ENCODE assay signal across 18 cellular contexts in genomic region chr1:206656936-206657335, GRCh38. TPM values are rescaled to one million over a fixed set of nuclear protein-coding genes. Genes with fewer than 3 reads are reported as not detected.
DNase-seq lines count a peak whose midpoint lies in the region; TF ChIP-seq lines count a peak whose summit lies in the region.
"Had no signal": no experiment of that assay in that cellular context is flagged by ENCODE, and none has a peak within 500 bp of the region (broad histone marks: within the 10 kb centered on the region; RNA-seq: fewer than 3 reads in every experiment).

No MANE protein-coding gene starts in this region.

- peaks cover 4% of the 10 kb centered on the region; the same call in 1 of the 2 replicates for H3F3A ChIP-seq in Loucy (ENCODE audit: low read depth)

- no peaks in the 10 kb centered on the region for H3K9me3 Mint-ChIP-seq in activated naive CD4-positive, alpha-beta T cell treated with anti-CD3 and anti-CD28 coated beads, Interleukin-2, amount 50 U/mL, for 24 hours
- no peaks in the 10 kb centered on the region for H3K9me3 Mint-ChIP-seq in activated naive CD4-positive, alpha-beta T cell treated with anti-CD3 and anti-CD28 coated beads for 36 hours
- H3K9me3 Mint-ChIP-seq: HFFc6 had no signal

- H3K9ac ChIP-seq in BLaER1 (peak overlapping the region; percentile 90), Loucy (ENCODE audit: low read depth, low read length, poor library complexity, severe bottlenecking) (peak overlapping the region; percentile 63), iPS-15b (ENCODE audit: low read depth, low read length) (no peak overlapping the region)

- H3K9me3 ChIP-seq in BLaER1 (no peaks in the 10 kb centered on the region), Loucy (ENCODE audit: insufficient read depth, low read depth, low read length) (no peaks in the 10 kb centered on the region), iPS-15b (ENCODE audit: control insufficient read depth, insufficient read depth, low read length) (no peaks in the 10 kb centered on the region)
- H3K9me3 ChIP-seq: HAP-1 had no signal

- H3K4me1 Mint-ChIP-seq in activated naive CD4-positive, alpha-beta T cell treated with anti-CD3 and anti-CD28 coated beads, Interleukin-2, amount 50 U/mL, for 24 hours: peaks cover 8% of the 10 kb centered on the region
- H3K4me1 Mint-ChIP-seq in activated naive CD4-positive, alpha-beta T cell treated with anti-CD3 and anti-CD28 coated beads for 36 hours (ENCODE audit: low read depth): peaks cover 19% of the 10 kb centered on the region

- H3K79me2 ChIP-seq in Loucy (ENCODE audit: insufficient read depth, low read length): no peaks in the 10 kb centered on the region

- CTCF ChIA-PET in activated naive CD4-positive, alpha-beta T cell treated with anti-CD3 and anti-CD28 coated beads for 36 hours (lab: Charles Lee): interaction anchor here (1.3 to 7.6 kb wide), 7 partner anchors 7 to 276 kb away, joined by 3 to 61 read pairs (median 15); partner anchors contain the start of gene DYRK3

- peak overlapping the region; percentile 95 for H3K4me2 ChIP-seq in BLaER1
- H3K4me2 ChIP-seq in Loucy (ENCODE audit: low read depth, low read length, poor library complexity, severe bottlenecking): no peak overlapping the region

- H3K36me3 Mint-ChIP-seq in activated naive CD4-positive, alpha-beta T cell treated with anti-CD3 and anti-CD28 coated beads, Interleukin-2, amount 50 U/mL, for 24 hours: no peaks in the 10 kb centered on the region
- no peaks in the 10 kb centered on the region for H3K36me3 Mint-ChIP-seq in activated naive CD4-positive, alpha-beta T cell treated with anti-CD3 and anti-CD28 coated beads for 36 hours (ENCODE audit: low read depth)
- H3K36me3 Mint-ChIP-seq: CD4-positive, alpha-beta memory T cell had no signal

- DNase-seq in activated naive CD4-positive, alpha-beta T cell treated with anti-CD3 and anti-CD28 coated beads for 36 hours: no peak
- DNase-seq in activated effector memory CD4-positive, alpha-beta T cell treated with Interleukin-2 at 50 U/mL for 16 hours: no peak
- no peak for DNase-seq in SW480 (ENCODE audit: low spot score)
- DNase-seq: C1 segment of cervical spinal cord; Calu3; CD4-positive, alpha-beta memory T cell; COR-L47; DMS79 treated with DMSO at 0.1 percent for 48 hours; GF-D8; GOT3; HFFc6 had no signal

- H3K4me1 ChIP-seq in BLaER1: peaks cover 96% of the 10 kb centered on the region
- H3K4me1 ChIP-seq in Loucy (ENCODE audit: insufficient read depth, low read length, poor library complexity, severe bottlenecking): peaks cover 37% of the 10 kb centered on the region
- H3K4me1 ChIP-seq in iPS-15b (ENCODE audit: control insufficient read depth, insufficient read depth, low read length): peaks cover 7% of the 10 kb centered on the region

- H3K4me3 ChIP-seq in BLaER1: no peak overlapping the region
- no peak overlapping the region for H3K4me3 ChIP-seq in Loucy (ENCODE audit: low read length, poor library complexity, severe bottlenecking)
- H3K4me3 ChIP-seq in iPS-15b (ENCODE audit: low read depth, low read length): peak overlapping the region; percentile 5
- H3K4me3 ChIP-seq: HAP-1 had no signal

- no peaks in the 10 kb centered on the region for H3K9me2 ChIP-seq in Loucy (replicated peaks; ENCODE audit: low read depth, low read length)

- peak overlapping the region; percentile 8 for H3K4me3 Mint-ChIP-seq in activated naive CD4-positive, alpha-beta T cell treated with anti-CD3 and anti-CD28 coated beads, Interleukin-2, amount 50 U/mL, for 24 hours
- H3K4me3 Mint-ChIP-seq in activated naive CD4-positive, alpha-beta T cell treated with anti-CD3 and anti-CD28 coated beads for 36 hours: no peak overlapping the region
- H3K4me3 Mint-ChIP-seq: B cell; CD4-positive, alpha-beta memory T cell; HFFc6 had no signal

- peak overlapping the region; percentile 98 for H3K27ac ChIP-seq in BLaER1
- H3K27ac ChIP-seq: 22Rv1 had no signal

- peaks cover 30% of the 10 kb centered on the region for H3K36me3 ChIP-seq in BLaER1
- peaks cover 2% of the 10 kb centered on the region for H3K36me3 ChIP-seq in Loucy (ENCODE audit: insufficient read depth, low read length)
- no peaks in the 10 kb centered on the region for H3K36me3 ChIP-seq in iPS-15b (ENCODE audit: control insufficient read depth, insufficient read depth, low read length)
- H3K36me3 ChIP-seq: HAP-1 had no signal

- TF ChIP-seq CTCF in Loucy (conservative IDR thresholded peaks at IDR 0.05; ENCODE audit: low read length): no peak

- H4K20me1 ChIP-seq in BLaER1 (peaks cover 17% of the 10 kb centered on the region), Loucy (ENCODE audit: insufficient read depth, low read length, poor library complexity, severe bottlenecking) (no peaks in the 10 kb centered on the region)

- intact Hi-C loops in activated naive CD4-positive, alpha-beta T cell treated with anti-CD3 and anti-CD28 coated beads for 36 hours (cut with micrococcal nuclease): no loop called here

- H2AFZ ChIP-seq in Loucy (ENCODE audit: low read length): no peak overlapping the region

- peaks cover 10% of the 10 kb centered on the region for H3K27me3 Mint-ChIP-seq in activated naive CD4-positive, alpha-beta T cell treated with anti-CD3 and anti-CD28 coated beads, Interleukin-2, amount 50 U/mL, for 24 hours
- H3K27me3 Mint-ChIP-seq in activated naive CD4-positive, alpha-beta T cell treated with anti-CD3 and anti-CD28 coated beads for 36 hours (ENCODE audit: low read depth): peaks cover 24% of the 10 kb centered on the region

- no peak overlapping the region for H3K27ac Mint-ChIP-seq in activated naive CD4-positive, alpha-beta T cell treated with anti-CD3 and anti-CD28 coated beads, Interleukin-2, amount 50 U/mL, for 24 hours
- no peak overlapping the region for H3K27ac Mint-ChIP-seq in activated naive CD4-positive, alpha-beta T cell treated with anti-CD3 and anti-CD28 coated beads for 36 hours
- H3K27ac Mint-ChIP-seq: B cell; CD4-positive, alpha-beta memory T cell; HFFc6 had no signal

- no peaks in the 10 kb centered on the region for H3K27me3 ChIP-seq in BLaER1
- no peaks in the 10 kb centered on the region for H3K27me3 ChIP-seq in Loucy (ENCODE audit: insufficient read depth, low read length, poor library complexity, severe bottlenecking)
- peaks cover 41% of the 10 kb centered on the region for H3K27me3 ChIP-seq in iPS-15b (ENCODE audit: control insufficient read depth, insufficient read depth, low read length)

RNA-seq across cellular contexts. Expression of gene DYRK3, which starts 21.6 kb away (rescaled TPM):
- total RNA-seq in activated naive CD4-positive, alpha-beta T cell treated with anti-CD3 and anti-CD28 coated beads for 36 hours: 1 to 10 TPM; 6.5 to 6.7 TPM

RNA-seq across cellular contexts. Expression of gene MAPKAPK2, which starts 27.8 kb away (rescaled TPM):
- total RNA-seq in activated naive CD4-positive, alpha-beta T cell treated with anti-CD3 and anti-CD28 coated beads for 36 hours: 10 to 100 TPM; 83.4 to 85.3 TPM

RNA-seq across cellular contexts. Expression of gene EIF2D, which starts 44.7 kb away (rescaled TPM):
- 100 to 1,000 TPM; 116 to 122 TPM for total RNA-seq in activated naive CD4-positive, alpha-beta T cell treated with anti-CD3 and anti-CD28 coated beads for 36 hours
